Comparison of ENCODE assay signal across 1 cellular context in genomic region chr3:121514496-121514895, GRCh38.
TF ChIP-seq lines count a peak whose summit lies in the region.

No MANE protein-coding gene starts in this region.

TF ChIP-seq in WTC11, 78 proteins besides CTCF, POLR2A, EP300 and RAD21 (continued from another document):
- TF ChIP-seq, protein P1, sequence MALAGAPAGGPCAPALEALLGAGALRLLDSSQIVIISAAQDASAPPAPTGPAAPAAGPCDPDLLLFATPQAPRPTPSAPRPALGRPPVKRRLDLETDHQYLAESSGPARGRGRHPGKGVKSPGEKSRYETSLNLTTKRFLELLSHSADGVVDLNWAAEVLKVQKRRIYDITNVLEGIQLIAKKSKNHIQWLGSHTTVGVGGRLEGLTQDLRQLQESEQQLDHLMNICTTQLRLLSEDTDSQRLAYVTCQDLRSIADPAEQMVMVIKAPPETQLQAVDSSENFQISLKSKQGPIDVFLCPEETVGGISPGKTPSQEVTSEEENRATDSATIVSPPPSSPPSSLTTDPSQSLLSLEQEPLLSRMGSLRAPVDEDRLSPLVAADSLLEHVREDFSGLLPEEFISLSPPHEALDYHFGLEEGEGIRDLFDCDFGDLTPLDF (CRISPR knock-in tag; IDR thresholded peaks at IDR 0.05) = no peak
- TF ChIP-seq ZNF281 (CRISPR knock-in tag; IDR thresholded peaks at IDR 0.05) (no peak), SP1 (CRISPR knock-in tag; conservative IDR thresholded peaks at IDR 0.05) (no peak), GTF2I (CRISPR knock-in tag; conservative IDR thresholded peaks at IDR 0.05) (no peak), JUN (CRISPR knock-in tag; IDR thresholded peaks at IDR 0.05) (no peak), PRRX2 (CRISPR knock-in tag; IDR thresholded peaks at IDR 0.05) (no peak)
